9 cellular contexts compared by ENCODE assay signal in genomic region chr4:168879178-168879577, GRCh38.
DNase-seq lines count a peak whose midpoint lies in the region; ATAC-seq and TF ChIP-seq lines count a peak whose summit lies in the region.
"Had no signal": no experiment of that assay in that cellular context is flagged by ENCODE, and none has a peak within 500 bp of the region (broad histone marks: within the 10 kb centered on the region; RNA-seq: fewer than 3 reads in every experiment).

No MANE protein-coding gene starts in this region.

- H3K4me1 ChIP-seq in gastroesophageal sphincter: peaks cover 29 to 99% (median 43%) of the 10 kb centered on the region in 3 donors
- H3K4me1 ChIP-seq in upper lobe of right lung: peaks cover 36% of the 10 kb centered on the region

- peaks cover 0 to 54% of the 10 kb centered on the region in 2 donors for H3K36me3 ChIP-seq in gastroesophageal sphincter
- no peaks in the 10 kb centered on the region for H3K36me3 ChIP-seq in upper lobe of right lung

- no peaks in the 10 kb centered on the region for H3K9me3 ChIP-seq in gastroesophageal sphincter
- no peaks in the 10 kb centered on the region for H3K9me3 ChIP-seq in upper lobe of right lung

- CTCF ChIA-PET in activated CD4-positive, alpha-beta T cell treated with anti-CD3 and anti-CD28 coated beads for 36 hours (lab: Charles Lee): interaction anchor here (0.7 kb wide), 1 partner anchor 548 kb away, joined by 3 read pairs; no protein-coding TSS in a partner anchor

- H3K36me3 Mint-ChIP-seq in activated CD4-positive, alpha-beta T cell treated with anti-CD3 and anti-CD28 coated beads for 36 hours (ENCODE audit: low read depth): peaks cover 2% of the 10 kb centered on the region
- H3K36me3 Mint-ChIP-seq: activated naive CD4-positive, alpha-beta T cell treated with anti-CD3 and anti-CD28 coated beads, Interleukin-2, amount 50 U/mL, for 24 hours had no signal

- POLR2A ChIA-PET in activated CD4-positive, alpha-beta T cell treated with anti-CD3 and anti-CD28 coated beads for 36 hours (lab: Charles Lee): no interaction called here

- H3K27ac ChIP-seq in gastroesophageal sphincter: peak overlapping the region; percentile 74 to 92 (median 86)
- peak overlapping the region; percentile 64 for H3K27ac ChIP-seq in upper lobe of right lung

- no peaks in the 10 kb centered on the region for H3K9me3 Mint-ChIP-seq in activated CD4-positive, alpha-beta T cell treated with anti-CD3 and anti-CD28 coated beads for 36 hours (ENCODE audit: low read depth)
- H3K9me3 Mint-ChIP-seq: activated naive CD4-positive, alpha-beta T cell treated with anti-CD3 and anti-CD28 coated beads, Interleukin-2, amount 50 U/mL, for 24 hours had no signal

- H3K27me3 Mint-ChIP-seq in activated CD4-positive, alpha-beta T cell treated with anti-CD3 and anti-CD28 coated beads for 36 hours: peaks cover 43% of the 10 kb centered on the region

- no peak for DNase-seq in activated CD4-positive, alpha-beta T cell treated with anti-CD3 and anti-CD28 coated beads for 36 hours
- no peak for DNase-seq in activated CD4-positive, alpha-beta T cell treated with anti-CD3 and anti-CD28 coated beads for 48 hours
- DNase-seq in Kasumi-1 (lab: John Stamatoyannopoulos, UW) (peak; percentile 45 to 48), upper lobe of right lung (no peak), NCI-H446 treated with DMSO at 0.1 percent for 48 hours (lab: John Stamatoyannopoulos, UW) (no peak), NCI-H1694 treated with DMSO at 0.1 percent for 48 hours (lab: John Stamatoyannopoulos, UW) (no peak)

- peak; percentile 45 for ATAC-seq in activated CD4-positive, alpha-beta T cell treated with anti-CD3 and anti-CD28 coated beads for 36 hours
- ATAC-seq in gastroesophageal sphincter (no peak), upper lobe of right lung (no peak), HG02840 (IDR thresholded peaks at IDR 0.05; ENCODE audit: low FRiP score, unreplicated experiment) (no peak)

- TF ChIP-seq CTCF in gastroesophageal sphincter (IDR thresholded peaks at IDR 0.05) (no peak), upper lobe of right lung (IDR thresholded peaks at IDR 0.05) (no peak)

- H3K4me1 Mint-ChIP-seq in activated CD4-positive, alpha-beta T cell treated with anti-CD3 and anti-CD28 coated beads for 36 hours: peaks cover 12% of the 10 kb centered on the region

- no peak overlapping the region for H3K4me3 ChIP-seq in gastroesophageal sphincter
- H3K4me3 ChIP-seq in upper lobe of right lung: no peak overlapping the region

- no peak for TF ChIP-seq POLR2A in gastroesophageal sphincter (IDR thresholded peaks at IDR 0.05)

- H3K4me3 Mint-ChIP-seq in activated CD4-positive, alpha-beta T cell treated with anti-CD3 and anti-CD28 coated beads for 36 hours: no peak overlapping the region

- H3K27me3 ChIP-seq in gastroesophageal sphincter: no peaks in the 10 kb centered on the region
- no peaks in the 10 kb centered on the region for H3K27me3 ChIP-seq in upper lobe of right lung

- intact Hi-C loops in activated CD4-positive, alpha-beta T cell treated with anti-CD3 and anti-CD28 coated beads for 36 hours (cut with DNase I, micrococcal nuclease): loop anchor here in 1 of 2 experiments (5.0 kb wide), 1 partner anchor 47 kb away; no protein-coding TSS in a partner anchor
- intact Hi-C loops in upper lobe of right lung (cut with DNase I): no loop called here

- H3K27ac Mint-ChIP-seq in activated CD4-positive, alpha-beta T cell treated with anti-CD3 and anti-CD28 coated beads for 36 hours: no peak overlapping the region
- H3K27ac Mint-ChIP-seq: activated naive CD4-positive, alpha-beta T cell treated with anti-CD3 and anti-CD28 coated beads, Interleukin-2, amount 50 U/mL, for 24 hours had no signal

- no peak for TF ChIP-seq EP300 in gastroesophageal sphincter (IDR thresholded peaks at IDR 0.05)

Comparison
In these comparisons a context has a peak if more than half of its experiments do, and no peak if none do; other contexts are left out.
1. DNase-seq: peak in Kasumi-1 (2 of 2); none in activated CD4-positive, alpha-beta T cell treated with anti-CD3 and anti-CD28 coated beads for 36 hours (single experiment), activated CD4-positive, alpha-beta T cell treated with anti-CD3 and anti-CD28 coated beads for 48 hours (single experiment), upper lobe of right lung (single experiment), NCI-H446 treated with DMSO at 0.1 percent for 48 hours (single experiment) and NCI-H1694 treated with DMSO at 0.1 percent for 48 hours (single experiment).